In the genomic region with DNA sequence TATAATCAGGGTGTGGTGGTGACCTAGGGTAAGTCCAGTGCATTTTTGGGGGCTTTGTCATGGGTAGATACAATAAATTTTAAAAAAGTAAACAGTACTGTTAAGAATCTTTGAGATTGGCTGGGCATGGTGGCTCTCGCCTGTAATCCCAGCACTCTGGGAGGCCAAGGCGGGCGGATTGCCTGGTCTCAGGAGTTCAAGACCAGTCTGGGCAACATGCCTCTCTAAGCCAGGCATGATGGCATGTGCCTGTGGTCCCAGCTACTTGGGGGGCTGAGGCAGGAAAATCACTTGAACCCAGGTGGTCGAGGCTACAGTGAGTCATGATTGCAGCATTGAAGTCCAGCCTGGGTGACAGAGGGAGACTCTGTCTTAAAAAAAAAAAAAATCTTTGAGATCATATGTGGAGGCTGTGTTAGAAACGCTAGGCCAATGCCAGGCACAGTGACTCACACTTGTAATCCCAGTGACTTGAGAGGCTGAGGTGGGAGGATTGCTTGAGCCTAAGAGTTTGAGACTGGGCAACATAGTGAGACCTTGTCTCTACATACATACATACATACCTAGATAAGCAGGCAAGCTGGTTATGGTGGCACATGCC, we compare ENCODE assay signal across 9 cellular contexts.
DNase-seq lines count a peak whose midpoint lies in the region; ATAC-seq, FAIRE-seq and TF ChIP-seq lines count a peak whose summit lies in the region.
"Had no signal": no experiment of that assay in that cellular context is flagged by ENCODE, and none has a peak within 500 bp of the region (broad histone marks: within the 10 kb centered on the region; RNA-seq: fewer than 3 reads in every experiment).

No MANE protein-coding gene starts in this region.

- CTCF ChIA-PET in GM12878 (lab: Yijun Ruan, JAX): interaction anchor here (0.7 to 3.1 kb wide), 17 partner anchors 9 to 66 kb away, joined by 3 to 19 read pairs (median 3); a partner anchor contains a TSS

- H3K79me2 ChIP-seq in DND-41 (ENCODE audit: insufficient read depth, low read length): peaks cover 99% of the 10 kb centered on the region
- H3K79me2 ChIP-seq in GM12878 (ENCODE audit: control insufficient read depth, insufficient read depth, low read length): peaks cover 87% of the 10 kb centered on the region

- ATAC-seq in DND-41 (ENCODE audit: insufficient read depth, low read depth) (peak; percentile 8; the same call in 2 of the 3 replicates), GM12878 (peak; percentile 6), psoas muscle (peak in 3 of 4 donors; percentile 19 to 30 (median 22))

- no peaks in the 10 kb centered on the region for H3K9me3 ChIP-seq in DND-41 (ENCODE audit: insufficient read depth, low read length, severe bottlenecking)
- H3K9me3 ChIP-seq in KOPT-K1 (ENCODE audit: insufficient read depth, low read length, poor library complexity, severe bottlenecking): no peaks in the 10 kb centered on the region
- no peaks in the 10 kb centered on the region for H3K9me3 ChIP-seq in GM12878 (replicated peaks; ENCODE audit: control insufficient read depth, insufficient read depth, low read length)
- no peaks in the 10 kb centered on the region for H3K9me3 ChIP-seq in psoas muscle

- H3K4me1 ChIP-seq in DND-41 (ENCODE audit: insufficient read depth, low read length) (peaks cover 69% of the 10 kb centered on the region), GM12878 (ENCODE audit: control insufficient read depth, insufficient read depth, low read length) (peaks cover 75% of the 10 kb centered on the region), psoas muscle (peaks cover 31% of the 10 kb centered on the region)

- in situ Hi-C loops in GM12878 (cut with MboI): no loop called here

- H2AFZ ChIP-seq in DND-41 (ENCODE audit: low read depth, low read length) (no peak overlapping the region), GM12878 (ENCODE audit: control insufficient read depth, low read depth, low read length) (no peak overlapping the region)

- TF ChIP-seq CTCF in DND-41 (IDR thresholded peaks at IDR 0.05; ENCODE audit: borderline replicate concordance, extremely low read depth, low read length, poor library complexity, severe bottlenecking) (no peak), GM12878 (IDR thresholded peaks at IDR 0.05 in 2 of 3, conservative IDR thresholded peaks at IDR 0.05 in 1 of 3; ENCODE audit: control insufficient read depth in 2 of 3, extremely low read depth in 1 of 3, insufficient read depth in 1 of 3, low read depth in 3 of 3, low read length in 3 of 3) (no peak), psoas muscle (IDR thresholded peaks at IDR 0.05) (no peak)

- FAIRE-seq in GM12878 (lab: Jason Lieb, UNC): no peak

- no peak for TF ChIP-seq POLR2A in GM12878 (IDR thresholded peaks at IDR 0.05; ENCODE audit: low read depth, low read length)

- H4K20me1 ChIP-seq in DND-41 (ENCODE audit: insufficient read depth, low read length) (peaks cover 43% of the 10 kb centered on the region), GM12878 (ENCODE audit: control insufficient read depth, insufficient read depth) (no peaks in the 10 kb centered on the region)

- no peak overlapping the region for H3K4me3 ChIP-seq in DND-41 (ENCODE audit: low read depth in 1 of 2, low read length in 2 of 2)
- H3K4me3 ChIP-seq in GM12878: peak overlapping the region; percentile 13; the same call in 1 of the 2 replicates
- no peak overlapping the region for H3K4me3 ChIP-seq in psoas muscle

- POLR2A ChIA-PET in GM12878 (lab: Charles Lee): interaction anchor here (0.6 to 7.1 kb wide), 22 partner anchors 9 to 307 kb away, joined by 3 to 66 read pairs (median 4); a partner anchor contains a TSS

- H3K9ac ChIP-seq in DND-41 (ENCODE audit: low read depth, low read length) (no peak overlapping the region), GM12878 (ENCODE audit: control insufficient read depth, insufficient read depth, low read length) (peak overlapping the region; percentile 82; the same call in 1 of the 2 replicates)

- TSS peak; percentile 3 for BruUV-seq in GM12878 (replicated peaks; lab: Mats Ljungman, UMichigan)

- no peak overlapping the region for H3K4me2 ChIP-seq in DND-41 (ENCODE audit: insufficient read depth, low read length)
- peak overlapping the region; percentile 52 for H3K4me2 ChIP-seq in GM12878 (ENCODE audit: control insufficient read depth, insufficient read depth)

- no peak for TF ChIP-seq EP300 in GM12878 (IDR thresholded peaks at IDR 0.05; ENCODE audit: borderline replicate concordance in 1 of 2, control insufficient read depth in 1 of 2, low read depth in 2 of 2, low read length in 2 of 2)

- H3K27me3 ChIP-seq in DND-41 (ENCODE audit: insufficient read depth, low read length, poor library complexity) (no peaks in the 10 kb centered on the region), GM12878 (replicated peaks in 1 of 2; ENCODE audit: control insufficient read depth in 2 of 2, insufficient read depth in 2 of 2, low read length in 1 of 2) (no peaks in the 10 kb centered on the region), psoas muscle (ENCODE audit: insufficient read depth in 3 of 3, low read length in 2 of 3) (no peaks in the 10 kb centered on the region)

- H3K36me3 ChIP-seq in DND-41 (ENCODE audit: insufficient read depth, low read length) (peaks cover 28% of the 10 kb centered on the region), KOPT-K1 (ENCODE audit: insufficient read depth, low read length) (peaks cover 27% of the 10 kb centered on the region), GM12878 (ENCODE audit: control insufficient read depth in 2 of 2, insufficient read depth in 2 of 2, low read length in 1 of 2) (no peaks in the 10 kb centered on the region; a peak in 2 of 4 replicates), psoas muscle (ENCODE audit: insufficient read depth in 1 of 2, low read depth in 1 of 2) (no peaks in the 10 kb centered on the region)

- WGBS in GM12878 (ENCODE audit: insufficient coverage, insufficient replicate concordance, low lambda C conversion rate, missing lambda C conversion rate): 50% methylated on average over 5 of the region's 5 CpGs
- WGBS in psoas muscle, 3 donors: 78 to 88% (median 82%) methylated on average over 5 of the region's 5 CpGs

- RAD21 ChIA-PET in GM12878 (lab: Charles Lee; ENCODE audit: unreplicated experiment): interaction anchor here (0.6 to 7.3 kb wide), 35 partner anchors 8 to 1183 kb away, joined by 3 to 87 read pairs (median 4); a partner anchor contains a TSS

- intact Hi-C loops in GM12878 (cut with micrococcal nuclease; ENCODE audit: unreplicated experiment): loop anchor here (1.0 to 5.0 kb wide), 5 partner anchors 47 to 308 kb away; a partner anchor contains a TSS
- intact Hi-C loops in psoas muscle (cut with DNase I): no loop called here

- H3K27ac ChIP-seq in DND-41 (ENCODE audit: low read length) (peak overlapping the region; percentile 77), KOPT-K1 (ENCODE audit: low read depth, low read length, poor library complexity, severe bottlenecking) (peak overlapping the region; percentile 74), GM12878 (ENCODE audit: control insufficient read depth, insufficient read depth) (peak overlapping the region; percentile 99), psoas muscle (peak overlapping the region; percentile 66)

- TF ChIP-seq RAD21 in GM12878 (IDR thresholded peaks at IDR 0.05; ENCODE audit: insufficient read depth, low read depth, low read length): no peak

- peak; percentile 35 for DNase-seq in DND-41
- no peak for DNase-seq in GM12878 (ENCODE audit: low read depth, low spot score)
- no peak for DNase-seq in psoas muscle
- DNase-seq in SKM-1 (lab: John Stamatoyannopoulos, UW; ENCODE audit: unreplicated experiment): no peak
- DNase-seq in KG1 (lab: John Stamatoyannopoulos, UW): no peak
- DNase-seq in GF-D8 (lab: John Stamatoyannopoulos, UW): no peak
- DNase-seq in NCI-H1930 (lab: John Stamatoyannopoulos, UW): no peak
- DNase-seq: NCI-H446 treated with DMSO at 0.1 percent for 48 hours had no signal

- SMC1A ChIA-PET in GM12878 (lab: Charles Lee; ENCODE audit: uncharacterized antibody, unreplicated experiment): interaction anchor here (0.6 to 7.7 kb wide), 32 partner anchors 9 to 272 kb away, joined by 3 to 85 read pairs (median 4); a partner anchor contains a TSS

TF ChIP-seq in GM12878, 131 proteins besides CTCF, POLR2A, EP300 and RAD21 (continues in another document):
- TF ChIP-seq EED (IDR thresholded peaks at IDR 0.05; ENCODE audit: low read depth): no peak
- 0 out of 2 replicates have a peak, but pooled peaks have one; percentile 5 for TF ChIP-seq BACH1 (IDR thresholded peaks at IDR 0.05; ENCODE audit: borderline replicate concordance)
- TF ChIP-seq ZNF207 (IDR thresholded peaks at IDR 0.05; ENCODE audit: borderline replicate concordance): peak; percentile 20; the same call in 1 of the 2 replicates
- TF ChIP-seq RCOR1 (conservative IDR thresholded peaks at IDR 0.05; ENCODE audit: low read depth, low read length): no peak
- TF ChIP-seq GATAD2B (conservative IDR thresholded peaks at IDR 0.05; ENCODE audit: low read depth): 0 out of 2 replicates have a peak, but pooled peaks have one; percentile 2
- TF ChIP-seq SMAD5 (IDR thresholded peaks at IDR 0.05; ENCODE audit: low read depth): no peak
- TF ChIP-seq RUNX3 (IDR thresholded peaks at IDR 0.05; ENCODE audit: low read length): 0 out of 2 replicates have a peak, but pooled peaks have one; percentile 4
- no peak; the same call in 1 of the 2 replicates for TF ChIP-seq ZSCAN29 (IDR thresholded peaks at IDR 0.05)
- peak; percentile 54; the same call in 1 of the 2 replicates for TF ChIP-seq LARP7 (IDR thresholded peaks at IDR 0.05)
- 0 out of 2 replicates have a peak, but pooled peaks have one; percentile 10 for TF ChIP-seq DPF2 (IDR thresholded peaks at IDR 0.05)
- TF ChIP-seq ATF7 (IDR thresholded peaks at IDR 0.05; ENCODE audit: low read depth): 0 out of 2 replicates have a peak, but pooled peaks have one; percentile 7
- TF ChIP-seq, protein P1, sequence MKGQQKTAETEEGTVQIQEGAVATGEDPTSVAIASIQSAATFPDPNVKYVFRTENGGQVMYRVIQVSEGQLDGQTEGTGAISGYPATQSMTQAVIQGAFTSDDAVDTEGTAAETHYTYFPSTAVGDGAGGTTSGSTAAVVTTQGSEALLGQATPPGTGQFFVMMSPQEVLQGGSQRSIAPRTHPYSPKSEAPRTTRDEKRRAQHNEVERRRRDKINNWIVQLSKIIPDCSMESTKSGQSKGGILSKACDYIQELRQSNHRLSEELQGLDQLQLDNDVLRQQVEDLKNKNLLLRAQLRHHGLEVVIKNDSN (IDR thresholded peaks at IDR 0.05; ENCODE audit: borderline replicate concordance, extremely low read length, insufficient read depth, low read depth, low read length): no peak
- 0 out of 2 replicates have a peak, but pooled peaks have one; percentile 42 for TF ChIP-seq HDGF (IDR thresholded peaks at IDR 0.05)
